7 cellular contexts compared by ENCODE assay signal in the genomic region with DNA sequence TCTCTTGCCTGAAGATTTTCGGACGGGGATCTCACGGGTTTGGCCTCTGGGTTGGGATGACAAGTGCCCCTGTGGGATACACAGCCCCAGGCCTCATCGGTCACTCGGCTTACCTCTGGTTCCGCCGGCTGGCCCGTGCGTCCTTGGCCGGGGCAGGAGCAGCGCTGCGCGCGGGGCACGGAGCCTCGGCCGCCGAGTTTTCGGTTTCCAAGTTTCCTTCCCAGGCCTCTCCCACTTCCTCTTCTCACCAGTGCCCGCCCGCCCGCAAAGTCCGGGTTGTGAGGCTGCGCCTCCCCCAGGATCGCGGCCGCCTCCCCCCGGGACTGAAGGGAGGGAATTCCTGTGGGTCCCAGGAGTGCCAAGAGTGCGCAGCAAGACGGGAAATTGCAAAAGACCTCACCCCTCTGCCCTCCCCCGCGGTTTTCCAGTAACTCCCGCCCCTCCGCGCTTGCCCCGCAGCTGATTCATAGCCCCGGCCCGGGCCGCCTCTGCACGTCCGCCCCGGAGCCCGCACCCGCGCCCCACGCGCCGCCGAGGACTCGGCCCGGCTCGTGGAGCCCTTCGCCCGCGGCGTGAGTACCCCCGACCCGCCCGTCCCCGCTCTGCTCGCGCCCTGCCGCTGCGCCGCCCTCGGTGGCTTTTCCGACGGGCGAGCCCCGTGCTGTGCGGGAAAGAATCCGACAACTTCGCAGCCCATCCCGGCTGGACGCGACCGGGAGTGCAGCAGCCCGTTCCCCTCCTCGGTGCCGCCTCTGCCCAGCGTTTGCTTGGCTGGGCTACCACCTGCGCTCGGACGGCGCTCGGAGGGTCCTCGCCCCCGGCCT. TPM values are rescaled to one million over a fixed set of nuclear protein-coding genes. Genes with fewer than 3 reads are reported as not detected.
A peak's percentile ranks its signal among the peaks of the same experiment; 100 is the strongest.
DNase-seq lines count a peak whose midpoint lies in the region; ATAC-seq, FAIRE-seq and TF ChIP-seq lines count a peak whose summit lies in the region.

A gene (plus strand): TSS at position 458 of the 824 bp plus-strand sequence. CDS start 23,033 bp downstream, outside the sequence.

- no peak for TF ChIP-seq POLR2A in GM12891 (IDR thresholded peaks at IDR 0.05; ENCODE audit: low read depth, low read length)

- H3K4me3 ChIP-seq in PC-3 (ENCODE audit: low read length) (peak within 1 kb of the TSS; percentile 89), smooth muscle cell (peak within 1 kb of the TSS; percentile 92)

- CTCF ChIA-PET in PC-3 (lab: Charles Lee) = no interaction called here

- intact Hi-C loops in PC-3 (cut with micrococcal nuclease) = loop anchor here (1.0 to 5.0 kb wide), 2 partner anchors 27 to 77 kb away; no protein-coding TSS in a partner anchor

- TF ChIP-seq CTCF in PC-3 (conservative IDR thresholded peaks at IDR 0.05; ENCODE audit: low read depth, low read length) (no peak), smooth muscle cell (IDR thresholded peaks at IDR 0.05; ENCODE audit: borderline replicate concordance, insufficient read depth, poor library complexity, severe bottlenecking) (peak; percentile 6)

- no peaks in the 10 kb centered on the region for H3K9me2 ChIP-seq in PC-3 (replicated peaks; ENCODE audit: low read length)

- WGBS in smooth muscle cell (ENCODE audit: low lambda C conversion rate) = under 1% methylated on average over 70 of the region's 88 CpGs

- H3K4me1 ChIP-seq in PC-3 (ENCODE audit: insufficient read depth, low read length) (peaks cover 28% of the 10 kb centered on the region), smooth muscle cell (ENCODE audit: low read depth) (no peaks in the 10 kb centered on the region)

- POLR2A ChIA-PET in PC-3 (lab: Charles Lee; ENCODE audit: unreplicated experiment) = interaction anchor here (0.6 kb wide), 1 partner anchor 20 kb away, joined by 4 read pairs; no protein-coding TSS in a partner anchor

- no peak for FAIRE-seq in GM12891 (lab: Jason Lieb, UNC)

- peak within 1 kb of the TSS; percentile 97 for H2AFZ ChIP-seq in PC-3 (ENCODE audit: low read length)
- peak within 1 kb of the TSS; percentile 76 for H2AFZ ChIP-seq in smooth muscle cell (ENCODE audit: low read depth)

- H3K4me2 ChIP-seq in PC-3 (ENCODE audit: low read length) = peak within 1 kb of the TSS; percentile 96
- H3K4me2 ChIP-seq in smooth muscle cell = peak within 1 kb of the TSS; percentile 93

- H3K27ac ChIP-seq in PC-3 (ENCODE audit: low read length) (peak within 1 kb of the TSS; percentile 87), layer of hippocampus (ENCODE audit: low read depth, low read length) (peak within 1 kb of the TSS; percentile 60), smooth muscle cell (ENCODE audit: low read depth) (peak within 1 kb of the TSS; percentile 88)

- DNase-seq in GM12891 (ENCODE audit: insufficient read length, low spot score) (peak; percentile 18), PC-3 (peak; percentile 98), dedifferentiated amniotic fluid mesenchymal stem cell (ENCODE audit: extremely low spot score) (peak; percentile 96), smooth muscle cell (lab: John Stamatoyannopoulos, UW; ENCODE audit: unreplicated experiment) (peak; percentile 82), DMS79 (lab: John Stamatoyannopoulos, UW) (no peak), OCI-M2 (lab: John Stamatoyannopoulos, UW; ENCODE audit: unreplicated experiment) (no peak)

- 0 out of 2 replicates have a peak, but pooled peaks cover 5% of the 10 kb centered on the region for H4K20me1 ChIP-seq in PC-3 (ENCODE audit: low read length)
- H4K20me1 ChIP-seq in smooth muscle cell (ENCODE audit: low read depth) = peaks cover 7% of the 10 kb centered on the region

- H3K9ac ChIP-seq in PC-3 (ENCODE audit: low read length) (peak within 1 kb of the TSS; percentile 89), smooth muscle cell (ENCODE audit: low read depth) (peak within 1 kb of the TSS; percentile 91)

- H3K79me2 ChIP-seq in PC-3 (ENCODE audit: low read length) (peaks cover 63% of the 10 kb centered on the region), smooth muscle cell (ENCODE audit: low read depth) (peaks cover 64% of the 10 kb centered on the region)

- H3K9me3 ChIP-seq in PC-3 (ENCODE audit: low read length) (0 out of 2 replicates have a peak, but pooled peaks cover 4% of the 10 kb centered on the region), smooth muscle cell (replicated peaks; ENCODE audit: low read depth) (no peaks in the 10 kb centered on the region)

- ATAC-seq in PC-3 = peak; percentile 91

- no peaks in the 10 kb centered on the region for H3K27me3 ChIP-seq in PC-3 (ENCODE audit: low read length)
- no peaks in the 10 kb centered on the region for H3K27me3 ChIP-seq in layer of hippocampus (ENCODE audit: control insufficient read depth, insufficient read depth, low read length)
- no peaks in the 10 kb centered on the region for H3K27me3 ChIP-seq in smooth muscle cell (ENCODE audit: low read depth)

- BruUV-seq in PC-3 (replicated peaks; lab: Mats Ljungman, UMichigan) = no TSS peak

- H3F3A ChIP-seq in PC-3 (ENCODE audit: low read length, unreplicated experiment) = no peaks in the 10 kb centered on the region
- H3F3A ChIP-seq in smooth muscle cell (ENCODE audit: low read depth) = no peaks in the 10 kb centered on the region

- peaks cover 9% of the 10 kb centered on the region for H3K36me3 ChIP-seq in PC-3 (ENCODE audit: low read depth, low read length)
- no peaks in the 10 kb centered on the region for H3K36me3 ChIP-seq in smooth muscle cell (ENCODE audit: low read depth)

TF ChIP-seq in GM12891, 5 proteins besides CTCF, POLR2A, EP300 and RAD21:
- no peak for TF ChIP-seq SPI1 (IDR thresholded peaks at IDR 0.05; ENCODE audit: low read depth, low read length)
- TF ChIP-seq PAX5 (IDR thresholded peaks at IDR 0.05; ENCODE audit: insufficient read depth, low read length, severe bottlenecking) = no peak
- no peak for TF ChIP-seq TAF1 (IDR thresholded peaks at IDR 0.05; ENCODE audit: low read depth, low read length)
- TF ChIP-seq POU2F2 (IDR thresholded peaks at IDR 0.05; ENCODE audit: low read depth, low read length) = no peak
- TF ChIP-seq POLR2AphosphoS5 (IDR thresholded peaks at IDR 0.05; ENCODE audit: low read depth, low read length) = no peak

RNA-seq across cellular contexts. Expression of the gene that starts here (rescaled TPM):
- polyA plus RNA-seq in GM12891 (2012; ENCODE audit: low read depth, missing spikeins) = 0.17 TPM
- 13.7 and 20.3 TPM in 2 replicates for total RNA-seq in PC-3 (2014; rRNA removed)
- 48.4 and 52.5 TPM in 2 replicates for total RNA-seq in smooth muscle cell
- 31.3 and 31.8 TPM in 2 replicates for polyA plus RNA-seq in smooth muscle cell

Comparison
In these comparisons a context has a peak if more than half of its experiments do, and no peak if none do; other contexts are left out.
1. DNase-seq: peak in GM12891 (single experiment), PC-3 (single experiment), dedifferentiated amniotic fluid mesenchymal stem cell (single experiment) and smooth muscle cell (single experiment); none in DMS79 (single experiment) and OCI-M2 (single experiment).
2. Peak in every context shown above with its lines, with median percentiles within 50 percentile points of each other: H3K27ac ChIP-seq.